In genomic region chr20:50029697-50030428, GRCh38 we compare ENCODE assay signal across 8 cellular contexts. TPM values are rescaled to one million over a fixed set of nuclear protein-coding genes. Genes with fewer than 3 reads are reported as not detected.
DNase-seq lines count a peak whose midpoint lies in the region; TF ChIP-seq lines count a peak whose summit lies in the region.

No MANE protein-coding gene starts in this region.

- TF ChIP-seq CTCF in AG10803 (conservative IDR thresholded peaks at IDR 0.05; ENCODE audit: low read length) (no peak), epithelial cell of esophagus (IDR thresholded peaks at IDR 0.05; ENCODE audit: insufficient read depth, low read depth, low read length, missing control alignments) (no peak), neural crest cell (conservative IDR thresholded peaks at IDR 0.05) (no peak), dorsolateral prefrontal cortex (IDR thresholded peaks at IDR 0.05 in 54 of 56, conservative IDR thresholded peaks at IDR 0.05 in 2 of 56; ENCODE audit: low read depth in 1 of 56, partially characterized antibody in 56 of 56) (no peak)

- DNase-seq in AG10803 (ENCODE audit: low read depth) (peak; percentile 97), OCI-M1 (lab: John Stamatoyannopoulos, UW) (peak; percentile 48), epithelial cell of esophagus (ENCODE audit: low read depth) (peak; percentile 22), neural crest cell (ENCODE audit: low read depth, low spot score) (no peak), COR-L47 (lab: John Stamatoyannopoulos, UW) (no peak), NCI-H2107 (lab: John Stamatoyannopoulos, UW) (no peak), T-helper 1 cell (no peak), dorsolateral prefrontal cortex (no peak)

- peak overlapping the region in 9 of 59 donors; percentile 2 to 57 (median 36) for H3K27ac ChIP-seq in dorsolateral prefrontal cortex

- H3K27me3 Mint-ChIP-seq in neural crest cell (ENCODE audit: low read depth): no peaks in the 10 kb centered on the region

- peak overlapping the region; percentile 38 for H3K4me3 Mint-ChIP-seq in neural crest cell

- intact Hi-C loops in dorsolateral prefrontal cortex (cut with DNase I): loop anchor here in 1 of 2 donors (5.0 kb wide), 1 partner anchor 48 kb away; the partner anchor contains the start of gene SNAI1

- no peaks in the 10 kb centered on the region for H3K9me3 Mint-ChIP-seq in neural crest cell

- H3K4me1 Mint-ChIP-seq in neural crest cell: peaks cover 20% of the 10 kb centered on the region

- H3K36me3 Mint-ChIP-seq in neural crest cell (ENCODE audit: low read depth): no peaks in the 10 kb centered on the region

- no peaks in the 10 kb centered on the region for H3K27me3 ChIP-seq in dorsolateral prefrontal cortex

- no peak overlapping the region for H3K27ac Mint-ChIP-seq in neural crest cell (ENCODE audit: unreplicated experiment)

- H3K4me3 ChIP-seq in AG10803 (ENCODE audit: low read length) (0 out of 2 replicates have a peak overlapping the region, but pooled peaks have one; percentile 20), epithelial cell of esophagus (ENCODE audit: low read length) (no peak overlapping the region), dorsolateral prefrontal cortex (no peak overlapping the region)

RNA-seq across cellular contexts. Expression of gene SNAI1, which starts 47.1 kb away (rescaled TPM):
- total RNA-seq in neural crest cell (12.5 and 12.9 TPM in 2 replicates), dorsolateral prefrontal cortex (1 to 10 TPM in 105 of 120 experiments, under 1 TPM in 14, not detected in 1; 0.39 to 6.9 (median 1.8) TPM)

Comparison
In these comparisons a context has a peak if more than half of its experiments do, and no peak if none do; other contexts are left out.
1. DNase-seq: peak in AG10803 (single experiment), OCI-M1 (single experiment) and epithelial cell of esophagus (single experiment); none in neural crest cell (single experiment), COR-L47 (single experiment), NCI-H2107 (single experiment), T-helper 1 cell (0 of 5) and dorsolateral prefrontal cortex (0 of 10).